ENCODE assay signal across 14 cellular contexts in genomic region chr17:47622179-47622549, GRCh38. TPM values are rescaled to one million over a fixed set of nuclear protein-coding genes. Genes with fewer than 3 reads are reported as not detected.
A peak's percentile ranks its signal among the peaks of the same experiment; 100 is the strongest.
DNase-seq lines count a peak whose midpoint lies in the region; TF ChIP-seq lines count a peak whose summit lies in the region.
"Had no signal": no experiment of that assay in that cellular context is flagged by ENCODE, and none has a peak within 500 bp of the region (broad histone marks: within the 10 kb centered on the region; RNA-seq: fewer than 3 reads in every experiment).

No MANE protein-coding gene starts in this region.

- H4K91ac ChIP-seq in mesenchymal stem cell (ENCODE audit: low read length), result no peak overlapping the region

- no peak overlapping the region for H3K4ac ChIP-seq in mesenchymal stem cell (ENCODE audit: low read depth in 1 of 2, low read length in 2 of 2)

- H3K27me3 ChIP-seq in breast epithelium, result no peaks in the 10 kb centered on the region
- no peaks in the 10 kb centered on the region for H3K27me3 ChIP-seq in adipocyte (replicated peaks; ENCODE audit: control insufficient read depth, insufficient read depth, low read length)
- no peaks in the 10 kb centered on the region for H3K27me3 ChIP-seq in mesenchymal stem cell (ENCODE audit: control insufficient read depth in 1 of 2, insufficient read depth in 1 of 2, low read length in 2 of 2)
- no peaks in the 10 kb centered on the region for H3K27me3 ChIP-seq in stomach
- no peaks in the 10 kb centered on the region for H3K27me3 ChIP-seq in WERI-Rb-1 (ENCODE audit: insufficient read depth, low read depth, severe bottlenecking)
- H3K27me3 ChIP-seq: upper lobe of right lung had no signal

- peak overlapping the region; percentile 39 for H3K27ac Mint-ChIP-seq in MCF 10A (ENCODE audit: low read depth, unreplicated experiment)
- H3K27ac Mint-ChIP-seq: T-helper 17 cell had no signal

- TF ChIP-seq EP300 in stomach (IDR thresholded peaks at IDR 0.05), result no peak

- peaks cover 79% of the 10 kb centered on the region for H3K36me3 Mint-ChIP-seq in MCF 10A (ENCODE audit: insufficient read depth, unreplicated experiment)

- H3K4me3 ChIP-seq in breast epithelium (no peak overlapping the region), adipocyte (ENCODE audit: low read length) (peak overlapping the region; percentile 48), mesenchymal stem cell (ENCODE audit: insufficient read depth in 1 of 2, low read depth in 1 of 2, low read length in 2 of 2) (peak overlapping the region in 1 of 2 experiments; percentile 40), stomach (no peak overlapping the region), WERI-Rb-1 (ENCODE audit: low read depth, low read length) (no peak overlapping the region)
- H3K4me3 ChIP-seq: upper lobe of right lung had no signal

- POLR2A ChIA-PET in MCF 10A (lab: Yijun Ruan, JAX), result interaction anchor here (0.7 to 3.8 kb wide), 6 partner anchors 14 to 303 kb away, joined by 3 to 31 read pairs (median 6); partner anchors contain the start of gene KPNB1

- no peak overlapping the region for H3K14ac ChIP-seq in mesenchymal stem cell (ENCODE audit: low read length in 2 of 2)

- no peak overlapping the region for H4K8ac ChIP-seq in mesenchymal stem cell (ENCODE audit: low read length)

- peak overlapping the region; percentile 29 for H3K4me2 ChIP-seq in mesenchymal stem cell (ENCODE audit: low read length, poor library complexity, severe bottlenecking)

- peaks cover 5% of the 10 kb centered on the region for H3K79me1 ChIP-seq in mesenchymal stem cell (replicated peaks; ENCODE audit: low read length, poor library complexity, severe bottlenecking)

- peak overlapping the region; percentile 88 for H2AK5ac ChIP-seq in mesenchymal stem cell (ENCODE audit: low read length, severe bottlenecking)

- H3K4me3 Mint-ChIP-seq in MCF 10A (ENCODE audit: unreplicated experiment), result no peak overlapping the region
- H3K4me3 Mint-ChIP-seq: T-helper 17 cell had no signal

- H3K27ac ChIP-seq in breast epithelium (peak overlapping the region in 1 of 2 donors; percentile 14), mesenchymal stem cell (ENCODE audit: low read length, poor library complexity, severe bottlenecking) (peak overlapping the region; percentile 89), stomach (peak overlapping the region in 4 of 5 donors; percentile 9 to 65 (median 19)), WERI-Rb-1 (no peak overlapping the region)
- H3K27ac ChIP-seq: upper lobe of right lung had no signal

- H2BK5ac ChIP-seq in mesenchymal stem cell (ENCODE audit: low read depth, low read length, poor library complexity, severe bottlenecking), result peak overlapping the region; percentile 14

- no peaks in the 10 kb centered on the region for H3K9me3 ChIP-seq in breast epithelium
- no peaks in the 10 kb centered on the region for H3K9me3 ChIP-seq in adipocyte (ENCODE audit: control insufficient read depth, low read length)
- H3K9me3 ChIP-seq in mesenchymal stem cell (ENCODE audit: control insufficient read depth, low read length), result no peaks in the 10 kb centered on the region
- no peaks in the 10 kb centered on the region for H3K9me3 ChIP-seq in stomach
- H3K9me3 ChIP-seq in WERI-Rb-1 (ENCODE audit: severe bottlenecking), result no peaks in the 10 kb centered on the region
- H3K9me3 ChIP-seq: upper lobe of right lung had no signal

- no peak overlapping the region for H3K18ac ChIP-seq in mesenchymal stem cell (ENCODE audit: low read depth in 1 of 2, low read length in 2 of 2)

- H3K27me3 Mint-ChIP-seq in MCF 10A (ENCODE audit: insufficient read depth, unreplicated experiment), result no peaks in the 10 kb centered on the region
- H3K27me3 Mint-ChIP-seq: T-helper 17 cell had no signal

- CTCF ChIA-PET in MCF 10A (lab: Yijun Ruan, JAX), result interaction anchor here (1.6 kb wide), 1 partner anchor 27 kb away, joined by 3 read pairs; the partner anchor contains the start of gene KPNB1

- no peaks in the 10 kb centered on the region for H3K4me1 ChIP-seq in breast epithelium
- H3K4me1 ChIP-seq in adipocyte (ENCODE audit: control insufficient read depth, insufficient read depth, low read length), result peaks cover 36% of the 10 kb centered on the region
- H3K4me1 ChIP-seq in mesenchymal stem cell (ENCODE audit: control insufficient read depth, insufficient read depth, low read depth, low read length), result peaks cover 6% of the 10 kb centered on the region
- peaks cover 9 to 53% (median 27%) of the 10 kb centered on the region in 4 donors for H3K4me1 ChIP-seq in stomach
- H3K4me1 ChIP-seq: upper lobe of right lung had no signal

- no peak overlapping the region for H2AFZ ChIP-seq in mesenchymal stem cell (ENCODE audit: low read depth, low read length)

- no peak overlapping the region for H3K23ac ChIP-seq in mesenchymal stem cell (ENCODE audit: low read length in 2 of 2)

- TF ChIP-seq CTCF in MCF 10A (IDR thresholded peaks at IDR 0.05; ENCODE audit: unreplicated experiment) (no peak), breast epithelium (IDR thresholded peaks at IDR 0.05) (no peak), stomach (IDR thresholded peaks at IDR 0.05) (no peak), WERI-Rb-1 (IDR thresholded peaks at IDR 0.05; ENCODE audit: low read depth, low read length) (no peak)

- DNase-seq in MCF 10A (ENCODE audit: unreplicated experiment) (no peak), breast epithelium (ENCODE audit: low spot score in 2 of 2) (no peak), adipocyte (ENCODE audit: low read depth) (no peak), mesenchymal stem cell (no peak), stomach (no peak), epidermal melanocyte (ENCODE audit: insufficient read length, low spot score) (no peak), WERI-Rb-1 (no peak), NCI-H2196 (lab: John Stamatoyannopoulos, UW; ENCODE audit: unreplicated experiment) (no peak)
- DNase-seq: activated CD4-positive, alpha-beta T cell treated with anti-CD3 and anti-CD28 coated beads for 4 hours; hippocampal formation; NCI-H1105; NCI-H510A treated with DMSO at 0.1 percent for 48 hours; T-helper 17 cell; upper lobe of right lung had no signal

- no peak overlapping the region for H2BK15ac ChIP-seq in mesenchymal stem cell (ENCODE audit: low read depth, poor library complexity, severe bottlenecking)

- intact Hi-C loops in MCF 10A (cut with micrococcal nuclease), result no loop called here
- intact Hi-C loops in breast epithelium (cut with DNase I; ENCODE audit: low total_unique reads), result no loop called here
- intact Hi-C loops in stomach (cut with DNase I; ENCODE audit: low total_unique reads), result no loop called here

- H3K36me3 ChIP-seq in breast epithelium (no peaks in the 10 kb centered on the region), adipocyte (ENCODE audit: control insufficient read depth, insufficient read depth, low read length, severe bottlenecking) (peaks cover 54% of the 10 kb centered on the region), mesenchymal stem cell (ENCODE audit: control insufficient read depth in 1 of 2, insufficient read depth in 2 of 2, low read depth in 1 of 2, low read length in 2 of 2) (peaks cover 12 to 78% of the 10 kb centered on the region in 2 experiments), stomach (peaks cover 17 to 82% (median 75%) of the 10 kb centered on the region in 4 donors), WERI-Rb-1 (peaks cover 67% of the 10 kb centered on the region)

- H3K4me1 Mint-ChIP-seq in MCF 10A (ENCODE audit: insufficient read depth, unreplicated experiment), result peaks cover 13% of the 10 kb centered on the region

- no peak overlapping the region for H2BK12ac ChIP-seq in mesenchymal stem cell (ENCODE audit: low read length in 2 of 2)

- H2BK120ac ChIP-seq in mesenchymal stem cell (ENCODE audit: low read depth, low read length), result no peak overlapping the region

- no TSS peak for BruUV-seq in MCF 10A (replicated peaks; lab: Mats Ljungman, UMichigan)

- H3K9me3 Mint-ChIP-seq in MCF 10A (ENCODE audit: unreplicated experiment), result no peaks in the 10 kb centered on the region

- H3K9ac ChIP-seq in adipocyte (ENCODE audit: low read length) (peak overlapping the region; percentile 70), mesenchymal stem cell (ENCODE audit: low read length) (peak overlapping the region; percentile 77)

- WGBS in mesenchymal stem cell, result 43% methylated on average over 1 of the region's 2 CpGs
- WGBS in stomach, 5 donors, result 31 to 43% (median 39%) methylated on average over 2 of the region's 2 CpGs

- TF ChIP-seq POLR2A in breast epithelium (IDR thresholded peaks at IDR 0.05) (no peak), stomach (IDR thresholded peaks at IDR 0.05) (no peak)

RNA-seq across cellular contexts. Expression of gene KPNB1, which starts 27.6 kb away (rescaled TPM):
- 522 and 609 TPM in 2 replicates for total RNA-seq in MCF 10A (2022)
- total RNA-seq in breast epithelium, result 100 to 1,000 TPM; 148 to 238 (median 189) TPM
- polyA plus RNA-seq in mesenchymal stem cell (2013, experiment 1 of 2), result 228 TPM
- 191 TPM for polyA plus RNA-seq in mesenchymal stem cell (2013, experiment 2 of 2)
- total RNA-seq in stomach, result 100 to 1,000 TPM; 155 to 669 (median 198) TPM
- 10 to 100 TPM; 32.5 to 49.9 (median 33.6) TPM for polyA plus RNA-seq in stomach
